ENCODE assay signal across 30 cellular contexts in genomic region chr12:122291431-122291830, GRCh38.
"Had no signal": no experiment of that assay in that cellular context is flagged by ENCODE, and none has a peak within 500 bp of the region (broad histone marks: within the 10 kb centered on the region; RNA-seq: fewer than 3 reads in every experiment).

No MANE protein-coding gene starts in this region.

- H3K27ac ChIP-seq: neutrophil, ovary, parathyroid adenoma, right lobe of liver, sigmoid colon, stomach, testis, tibial artery, transverse colon, upper lobe of right lung, uterus had no signal

- H3K27ac Mint-ChIP-seq: naive thymus-derived CD8-positive, alpha-beta T cell; natural killer cell treated with Interleukin-12 subunit alpha and Interleukin-12 subunit beta and Interleukin-15 and Interleukin-18, amount 100 ng/mL, for 72 hours; nephron progenitor cell; progenitor cell of endocrine pancreas; stimulated activated effector memory CD8-positive, alpha-beta T cell treated with anti-CD3 and anti-CD28 coated beads, Interleukin-12 subunit alpha, Interleukin-12 subunit beta, amount 100 ng/mL, for 72 hours; stimulated activated naive B cell treated with anti-CD40 and anti-IgM and Interleukin-4, amounts not matched to agents 10 μg/mL and 1 μg/mL and 100 μg/mL, for 72 hours; stimulated activated naive CD8-positive, alpha-beta T cell treated with anti-CD3 and anti-CD28 coated beads, Interleukin-15, Interleukin-2, amounts not matched to agents 100 ng/mL and 50 ng/mL, for 24 hours; type B pancreatic cell had no signal

- DNase-seq: naive B cell; naive thymus-derived CD8-positive, alpha-beta T cell; nephron progenitor cell; nucleus accumbens; ovary; posterior cingulate gyrus; right cardiac atrium; right lobe of liver; sigmoid colon; small intestine; stimulated activated CD4-positive, alpha-beta T cell treated with anti-CD3 and anti-CD28 coated beads, Interleukin-15, amount 100 ng/mL, for 24 hours; stimulated activated CD4-positive, alpha-beta T cell treated with anti-CD3 and anti-CD28 coated beads, Interleukin-2, amount 100 ng/mL, for 24 hours; stimulated activated CD4-positive, alpha-beta T cell treated with anti-CD3 and anti-CD28 coated beads, Interleukin-2, amount 100 ng/mL, for 48 hours; stimulated activated CD4-positive, alpha-beta T cell treated with anti-CD3 and anti-CD28 coated beads, Interleukin-4, amount 100 ng/mL, for 24 hours; stimulated activated naive B cell treated with anti-CD40 and anti-IgM and Interleukin-4, amounts not matched to agents 10 μg/mL and 1 μg/mL and 100 μg/mL, for 72 hours; stimulated activated naive CD4-positive, alpha-beta T cell treated with Interleukin-2 at 50 U/mL for 16 hours; stomach; testis; tibial artery; transverse colon; upper lobe of right lung; uterus had no signal

- H3K4me3 Mint-ChIP-seq: naive B cell; naive thymus-derived CD8-positive, alpha-beta T cell; natural killer cell treated with Interleukin-12 subunit alpha and Interleukin-12 subunit beta and Interleukin-15 and Interleukin-18, amount 100 ng/mL, for 72 hours; nephron progenitor cell; neural crest cell; stimulated activated effector memory CD8-positive, alpha-beta T cell treated with anti-CD3 and anti-CD28 coated beads, Interleukin-12 subunit alpha, Interleukin-12 subunit beta, amount 100 ng/mL, for 72 hours; stimulated activated naive B cell treated with anti-CD40 and anti-IgM and Interleukin-4, amounts not matched to agents 10 μg/mL and 1 μg/mL and 100 μg/mL, for 72 hours; stimulated activated naive CD8-positive, alpha-beta T cell treated with anti-CD3 and anti-CD28 coated beads, Interleukin-15, Interleukin-2, amounts not matched to agents 100 ng/mL and 50 ng/mL, for 24 hours; type B pancreatic cell had no signal

- H3K4me1 ChIP-seq: parathyroid adenoma, right lobe of liver, sigmoid colon, stomach, testis, tibial artery, transverse colon, upper lobe of right lung, uterus had no signal

- ATAC-seq: naive thymus-derived CD8-positive, alpha-beta T cell; natural killer cell treated with Interleukin-12 subunit alpha and Interleukin-12 subunit beta and Interleukin-15 and Interleukin-18, amount 100 ng/mL, for 72 hours; right cardiac atrium; right lobe of liver; stimulated activated effector memory CD8-positive, alpha-beta T cell treated with anti-CD3 and anti-CD28 coated beads, Interleukin-12 subunit alpha, Interleukin-12 subunit beta, amount 100 ng/mL, for 72 hours; stimulated activated naive B cell treated with anti-CD40 and anti-IgM and Interleukin-4, amounts not matched to agents 10 μg/mL and 1 μg/mL and 100 μg/mL, for 72 hours; upper lobe of right lung had no signal

- H3K9me3 ChIP-seq: neutrophil, ovary, right lobe of liver, sigmoid colon, stomach, testis, tibial artery, transverse colon, upper lobe of right lung, uterus had no signal

- H3K4me3 ChIP-seq: ovary, right lobe of liver, sigmoid colon, stomach, testis, tibial artery, transverse colon, upper lobe of right lung, uterus had no signal

- H3K4me1 Mint-ChIP-seq: naive B cell; naive thymus-derived CD8-positive, alpha-beta T cell; nephron progenitor cell; neural crest cell; stimulated activated effector memory CD8-positive, alpha-beta T cell treated with anti-CD3 and anti-CD28 coated beads, Interleukin-12 subunit alpha, Interleukin-12 subunit beta, amount 100 ng/mL, for 72 hours; stimulated activated naive B cell treated with anti-CD40 and anti-IgM and Interleukin-4, amounts not matched to agents 10 μg/mL and 1 μg/mL and 100 μg/mL, for 72 hours had no signal

- H3K9me3 Mint-ChIP-seq: natural killer cell treated with Interleukin-12 subunit alpha and Interleukin-12 subunit beta and Interleukin-15 and Interleukin-18, amount 100 ng/mL, for 72 hours; nephron progenitor cell; neural crest cell; stimulated activated effector memory CD8-positive, alpha-beta T cell treated with anti-CD3 and anti-CD28 coated beads, Interleukin-12 subunit alpha, Interleukin-12 subunit beta, amount 100 ng/mL, for 72 hours; stimulated activated naive B cell treated with anti-CD40 and anti-IgM and Interleukin-4, amounts not matched to agents 10 μg/mL and 1 μg/mL and 100 μg/mL, for 72 hours; stimulated activated naive CD8-positive, alpha-beta T cell treated with anti-CD3 and anti-CD28 coated beads, Interleukin-15, Interleukin-2, amounts not matched to agents 100 ng/mL and 50 ng/mL, for 24 hours; type B pancreatic cell had no signal

- H3K27me3 Mint-ChIP-seq: naive B cell; naive thymus-derived CD8-positive, alpha-beta T cell; natural killer cell treated with Interleukin-12 subunit alpha and Interleukin-12 subunit beta and Interleukin-15 and Interleukin-18, amount 100 ng/mL, for 72 hours; progenitor cell of endocrine pancreas; stimulated activated naive B cell treated with anti-CD40 and anti-IgM and Interleukin-4, amounts not matched to agents 10 μg/mL and 1 μg/mL and 100 μg/mL, for 72 hours; stimulated activated naive CD8-positive, alpha-beta T cell treated with anti-CD3 and anti-CD28 coated beads, Interleukin-15, Interleukin-2, amounts not matched to agents 100 ng/mL and 50 ng/mL, for 24 hours; type B pancreatic cell had no signal

- H2AFZ ChIP-seq: parathyroid adenoma had no signal

- H3K27me3 ChIP-seq: neutrophil, ovary, right lobe of liver, sigmoid colon, stomach, testis, tibial artery, transverse colon, upper lobe of right lung, uterus had no signal

- H3K36me3 ChIP-seq: ovary, uterus had no signal
